Comparison of ENCODE assay signal across 7 cellular contexts in the genomic region with DNA sequence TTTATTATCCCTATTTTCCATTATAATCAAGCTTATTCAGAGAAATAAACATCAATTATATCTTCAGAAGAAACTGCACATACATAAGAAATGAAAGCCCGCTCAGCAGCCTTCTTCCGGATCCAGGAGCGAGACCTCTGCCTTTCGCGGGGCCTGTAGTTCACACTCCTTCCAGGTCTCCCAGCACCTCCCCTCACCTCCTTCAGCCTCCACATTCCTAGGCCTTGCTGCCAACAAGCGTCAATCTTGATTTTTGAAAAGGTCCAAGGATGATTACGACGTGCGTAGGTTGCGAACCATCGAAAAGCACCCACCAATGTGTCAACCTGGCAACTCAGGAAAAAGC. TPM values are rescaled to one million over a fixed set of nuclear protein-coding genes. Genes with fewer than 3 reads are reported as not detected.
DNase-seq lines count a peak whose midpoint lies in the region; ATAC-seq and TF ChIP-seq lines count a peak whose summit lies in the region.

No MANE protein-coding gene starts in this region.

- no peaks in the 10 kb centered on the region for H3K27me3 ChIP-seq in HAP-1 (ENCODE audit: low read depth)
- no peaks in the 10 kb centered on the region for H3K27me3 ChIP-seq in heart right ventricle

- no peak for TF ChIP-seq CTCF in heart right ventricle (IDR thresholded peaks at IDR 0.05)

- 67 to 73% methylated on average over 11 of the region's 11 CpGs for WGBS in heart right ventricle, 2 donors

- intact Hi-C loops in heart right ventricle (cut with DNase I): no loop called here

- H3K9ac ChIP-seq in SK-N-MC (ENCODE audit: insufficient read length): no peak overlapping the region

- H3K4me1 Mint-ChIP-seq in stimulated activated effector memory CD8-positive, alpha-beta T cell treated with anti-CD3 and anti-CD28 coated beads, Interleukin-12 subunit alpha, Interleukin-12 subunit beta, amount 100 ng/mL, for 72 hours: peaks cover 43% of the 10 kb centered on the region

- peak overlapping the region; percentile 99 for H3K27ac Mint-ChIP-seq in stimulated activated effector memory CD8-positive, alpha-beta T cell treated with anti-CD3 and anti-CD28 coated beads, Interleukin-12 subunit alpha, Interleukin-12 subunit beta, amount 100 ng/mL, for 72 hours

- in situ Hi-C loops in HAP-1 (cut with MboI; ENCODE audit: low sequenced_read_pairs): no loop called here

- peaks cover 11% of the 10 kb centered on the region for H3K4me1 ChIP-seq in HAP-1
- H3K4me1 ChIP-seq in heart right ventricle: peaks cover 5 to 47% (median 30%) of the 10 kb centered on the region in 9 donors

- DNase-seq in HAP-1 (ENCODE audit: low spot score in 2 of 2) (peak in 1 of 2 experiments; percentile 93), SK-N-MC (ENCODE audit: low read depth, low spot score) (no peak), heart right ventricle (peak in 1 of 2 donors; percentile 18), HuH-7 (ENCODE audit: low spot score) (no peak), NCI-H345 (lab: John Stamatoyannopoulos, UW) (no peak)
- no peak for DNase-seq in stimulated activated effector memory CD8-positive, alpha-beta T cell treated with anti-CD3 and anti-CD28 coated beads, Interleukin-12 subunit alpha, Interleukin-12 subunit beta, amount 100 ng/mL, for 72 hours (ENCODE audit: low spot score in 2 of 2)

- no peaks in the 10 kb centered on the region for H3K9me3 Mint-ChIP-seq in stimulated activated effector memory CD8-positive, alpha-beta T cell treated with anti-CD3 and anti-CD28 coated beads, Interleukin-12 subunit alpha, Interleukin-12 subunit beta, amount 100 ng/mL, for 72 hours

- ATAC-seq in heart right ventricle (peak in 7 of 8 donors; percentile 4 to 29 (median 13)), GM19467 (IDR thresholded peaks at IDR 0.05; ENCODE audit: unreplicated experiment) (no peak)
- ATAC-seq in stimulated activated effector memory CD8-positive, alpha-beta T cell treated with anti-CD3 and anti-CD28 coated beads, Interleukin-12 subunit alpha, Interleukin-12 subunit beta, amount 100 ng/mL, for 72 hours: peak; percentile 15

- peak overlapping the region; percentile 99 for H3K4me3 Mint-ChIP-seq in stimulated activated effector memory CD8-positive, alpha-beta T cell treated with anti-CD3 and anti-CD28 coated beads, Interleukin-12 subunit alpha, Interleukin-12 subunit beta, amount 100 ng/mL, for 72 hours

- no peaks in the 10 kb centered on the region for H3K36me3 ChIP-seq in HAP-1 (replicated peaks)
- H3K36me3 ChIP-seq in SK-N-MC (ENCODE audit: insufficient read depth, low read length): no peaks in the 10 kb centered on the region
- no peaks in the 10 kb centered on the region for H3K36me3 ChIP-seq in heart right ventricle

- H3K4me3 ChIP-seq in HAP-1 (peak overlapping the region; percentile 81), SK-N-MC (peak overlapping the region; percentile 87), heart right ventricle (peak overlapping the region; percentile 14 to 100 (median 92))

- H3K9me3 ChIP-seq in HAP-1 (no peaks in the 10 kb centered on the region), SK-N-MC (ENCODE audit: low read depth, low read length) (no peaks in the 10 kb centered on the region), heart right ventricle (no peaks in the 10 kb centered on the region)

- H3K27ac ChIP-seq in SK-N-MC (no peak overlapping the region), heart right ventricle (peak overlapping the region in 9 of 10 donors; percentile 81 to 94 (median 88))

- no peaks in the 10 kb centered on the region for H3K36me3 Mint-ChIP-seq in stimulated activated effector memory CD8-positive, alpha-beta T cell treated with anti-CD3 and anti-CD28 coated beads, Interleukin-12 subunit alpha, Interleukin-12 subunit beta, amount 100 ng/mL, for 72 hours

RNA-seq across cellular contexts. Expression of a gene that starts 0.4 kb away (rescaled TPM):
- total RNA-seq in heart right ventricle: 100 to 1,000 TPM in 2 of 10 donors, 10 to 100 TPM in 8; 45.8 to 116 (median 76.2) TPM
- 10 to 100 TPM; 20.0 to 26.9 TPM for polyA plus RNA-seq in heart right ventricle
